1 cellular context compared by ENCODE assay signal in the genomic region with DNA sequence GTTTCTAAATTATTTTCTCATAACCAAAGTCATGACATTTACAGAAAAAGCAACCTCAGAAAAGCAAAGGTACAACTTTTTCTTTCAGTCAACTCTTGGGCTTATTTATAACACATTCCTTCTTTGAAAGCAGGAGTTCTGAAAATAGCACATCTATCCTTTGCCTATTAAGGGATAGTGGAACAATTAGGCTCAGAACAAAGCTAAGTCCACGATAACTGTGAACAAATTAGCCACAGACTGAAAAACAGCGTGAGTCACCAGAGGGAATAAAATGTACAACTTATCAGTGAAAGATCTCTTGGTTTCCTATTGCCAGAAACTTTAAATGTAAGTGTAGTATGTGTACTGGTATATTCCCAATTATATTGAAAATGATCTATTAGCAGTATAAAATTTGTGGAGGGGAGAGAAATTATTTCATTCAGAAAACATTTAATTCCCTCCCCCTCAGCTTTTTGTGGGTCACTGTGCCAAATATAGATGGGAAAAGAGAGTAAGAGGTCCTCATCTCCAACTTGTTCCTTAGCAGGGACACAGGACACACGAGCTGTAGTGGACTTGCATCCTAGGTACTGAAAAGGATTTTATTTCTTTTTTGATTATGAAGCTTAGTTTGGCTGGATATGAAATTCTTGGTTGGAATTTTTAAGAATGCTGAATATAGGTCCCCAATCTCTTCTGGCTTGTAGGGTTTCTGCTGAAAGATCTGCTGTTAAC.
A peak's percentile ranks its signal among the peaks of the same experiment; 100 is the strongest.
TF ChIP-seq lines count a peak whose summit lies in the region.

No MANE protein-coding gene starts in this region.

TF ChIP-seq in endothelial cell of umbilical vein, 7 proteins besides CTCF, POLR2A, EP300 and RAD21:
- TF ChIP-seq EZH2 (IDR thresholded peaks at IDR 0.05; ENCODE audit: borderline replicate concordance, low read depth, low read length, severe bottlenecking) = no peak
- TF ChIP-seq MAX (IDR thresholded peaks at IDR 0.05; ENCODE audit: insufficient read depth, insufficient read length) = no peak
- peak; percentile 86 for TF ChIP-seq JUN (IDR thresholded peaks at IDR 0.05; ENCODE audit: borderline replicate concordance, insufficient read depth, insufficient read length, low read depth)
- TF ChIP-seq GATA2 (IDR thresholded peaks at IDR 0.05; ENCODE audit: insufficient read depth, insufficient read length, low read depth, low read length) = peak; percentile 88
- peak; percentile 88 for TF ChIP-seq FOS (IDR thresholded peaks at IDR 0.05; ENCODE audit: borderline replicate concordance, insufficient read depth, low read length)
- no peak for TF ChIP-seq POLR2AphosphoS5 (IDR thresholded peaks at IDR 0.05; ENCODE audit: insufficient read depth, low read depth, low read length)
- TF ChIP-seq MYC (IDR thresholded peaks at IDR 0.05; ENCODE audit: low read depth, low read length) = no peak
